In the genomic region with DNA sequence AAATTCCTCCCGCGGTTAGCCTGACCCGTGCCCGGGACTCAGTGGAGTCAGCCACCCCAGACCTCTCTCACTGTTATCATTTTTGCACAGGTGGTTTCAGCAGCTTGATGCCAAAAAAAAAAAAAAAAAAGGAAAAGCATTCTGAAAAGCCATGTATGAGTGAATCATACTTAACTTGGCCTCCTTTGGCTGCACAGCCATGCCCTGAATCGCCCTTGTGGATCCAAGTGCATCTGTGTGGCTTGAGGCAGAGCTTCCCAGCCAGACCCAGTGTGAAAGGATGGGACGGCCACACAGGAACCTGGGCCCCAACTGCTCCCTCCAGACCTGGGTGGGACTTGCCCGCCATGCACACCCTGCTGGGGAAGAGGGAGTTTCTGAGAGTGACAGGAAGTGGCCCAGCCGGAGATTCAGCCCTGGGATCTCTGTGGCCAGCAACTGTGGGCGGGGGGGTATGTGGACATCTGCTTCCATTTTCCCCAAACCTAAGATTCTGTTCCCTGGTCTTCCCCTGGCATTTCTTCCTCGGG, we compare ENCODE assay signal across 10 cellular contexts. TPM values are rescaled to one million over a fixed set of nuclear protein-coding genes. Genes with fewer than 3 reads are reported as not detected.
DNase-seq lines count a peak whose midpoint lies in the region; ATAC-seq, FAIRE-seq and TF ChIP-seq lines count a peak whose summit lies in the region.
"Had no signal": no experiment of that assay in that cellular context is flagged by ENCODE, and none has a peak within 500 bp of the region (broad histone marks: within the 10 kb centered on the region; RNA-seq: fewer than 3 reads in every experiment).

No MANE protein-coding gene starts in this region.

- no peak for ATAC-seq in GM18867 (IDR thresholded peaks at IDR 0.05; ENCODE audit: unreplicated experiment)

- H3K36me3 Mint-ChIP-seq in endothelial cell (ENCODE audit: low read depth, unreplicated experiment): peaks cover 17% of the 10 kb centered on the region

- peak; percentile 38; the same call in 1 of the 2 replicates for TF ChIP-seq POLR2A in GM12891 (IDR thresholded peaks at IDR 0.05; ENCODE audit: low read depth, low read length)

- FAIRE-seq in GM12891 (lab: Jason Lieb, UNC): peak; percentile 64

- DNase-seq in GM12891 (ENCODE audit: insufficient read length, low spot score) (no peak), OCI-M1 (lab: John Stamatoyannopoulos, UW) (peak; percentile 94), endothelial cell (ENCODE audit: low spot score) (no peak), renal cortical epithelial cell (ENCODE audit: low read depth) (peak; percentile 66), cortex of kidney (lab: John Stamatoyannopoulos, UW) (no peak)
- no peak for DNase-seq in activated naive CD4-positive, alpha-beta T cell (lab: John Stamatoyannopoulos, UW)
- no peak for DNase-seq in activated CD4-positive, alpha-beta T cell treated with anti-CD3 and anti-CD28 coated beads for 1 hour
- DNase-seq: activated CD4-positive, alpha-beta T cell treated with anti-CD3 and anti-CD28 coated beads for 48 hours; right lobe of liver had no signal

- no peak for TF ChIP-seq CTCF in endothelial cell (IDR thresholded peaks at IDR 0.05; ENCODE audit: unreplicated experiment)

- peak overlapping the region; percentile 77 for H3K4me3 Mint-ChIP-seq in endothelial cell (ENCODE audit: unreplicated experiment)

- H3K4me1 Mint-ChIP-seq in endothelial cell (ENCODE audit: unreplicated experiment): peaks cover 2% of the 10 kb centered on the region

- H3K27ac Mint-ChIP-seq in endothelial cell (ENCODE audit: unreplicated experiment): no peak overlapping the region

- peaks cover 7% of the 10 kb centered on the region for H3K27me3 Mint-ChIP-seq in endothelial cell (ENCODE audit: unreplicated experiment)

- no peaks in the 10 kb centered on the region for H3K9me3 Mint-ChIP-seq in endothelial cell (ENCODE audit: unreplicated experiment)

TF ChIP-seq in GM12891, 5 proteins besides CTCF, POLR2A, EP300 and RAD21:
- TF ChIP-seq SPI1 (IDR thresholded peaks at IDR 0.05; ENCODE audit: low read depth, low read length) (peak; percentile 49), POU2F2 (IDR thresholded peaks at IDR 0.05; ENCODE audit: low read depth, low read length) (no peak), PAX5 (IDR thresholded peaks at IDR 0.05; ENCODE audit: insufficient read depth, low read length, severe bottlenecking) (no peak), TAF1 (IDR thresholded peaks at IDR 0.05; ENCODE audit: low read depth, low read length) (no peak)

RNA-seq across cellular contexts. Expression of gene YBEY, which starts 8.6 kb away (rescaled TPM):
- 20.5 TPM for polyA plus RNA-seq in GM12891 (2012; ENCODE audit: low read depth, missing spikeins)
- total RNA-seq in endothelial cell (ENCODE audit: unreplicated experiment) (7.0 TPM), renal cortical epithelial cell (3.1 and 9.0 TPM in 2 replicates)

RNA-seq across cellular contexts. Expression of gene MCM3AP, which starts 9.3 kb away (rescaled TPM):
- 38.5 TPM for polyA plus RNA-seq in GM12891 (2012; ENCODE audit: low read depth, missing spikeins)
- total RNA-seq in endothelial cell (ENCODE audit: unreplicated experiment) (92.1 TPM), renal cortical epithelial cell (39.4 and 81.7 TPM in 2 replicates)

RNA-seq across cellular contexts. Expression of gene C21orf58, which starts 29.0 kb away (rescaled TPM):
- 7.6 TPM for polyA plus RNA-seq in GM12891 (2012; ENCODE audit: low read depth, missing spikeins)
- total RNA-seq in endothelial cell (ENCODE audit: unreplicated experiment): 5.9 TPM
- 1.8 and 1.9 TPM in 2 replicates for total RNA-seq in renal cortical epithelial cell

RNA-seq across cellular contexts. Expression of gene PCNT, which starts 29.2 kb away (rescaled TPM):
- polyA plus RNA-seq in GM12891 (2012; ENCODE audit: low read depth, missing spikeins): 26.9 TPM
- total RNA-seq in endothelial cell (ENCODE audit: unreplicated experiment): 36.0 TPM
- total RNA-seq in renal cortical epithelial cell: 14.4 and 27.1 TPM in 2 replicates

Comparison
In these comparisons a context has a peak if more than half of its experiments do, and no peak if none do; other contexts are left out.
1. DNase-seq: peak in OCI-M1 (single experiment) and renal cortical epithelial cell (single experiment); none in GM12891 (single experiment), endothelial cell (single experiment), activated naive CD4-positive, alpha-beta T cell (0 of 4), activated CD4-positive, alpha-beta T cell treated with anti-CD3 and anti-CD28 coated beads for 1 hour (single experiment) and cortex of kidney (single experiment).